ENCODE assay signal across 12 cellular contexts in the genomic region with DNA sequence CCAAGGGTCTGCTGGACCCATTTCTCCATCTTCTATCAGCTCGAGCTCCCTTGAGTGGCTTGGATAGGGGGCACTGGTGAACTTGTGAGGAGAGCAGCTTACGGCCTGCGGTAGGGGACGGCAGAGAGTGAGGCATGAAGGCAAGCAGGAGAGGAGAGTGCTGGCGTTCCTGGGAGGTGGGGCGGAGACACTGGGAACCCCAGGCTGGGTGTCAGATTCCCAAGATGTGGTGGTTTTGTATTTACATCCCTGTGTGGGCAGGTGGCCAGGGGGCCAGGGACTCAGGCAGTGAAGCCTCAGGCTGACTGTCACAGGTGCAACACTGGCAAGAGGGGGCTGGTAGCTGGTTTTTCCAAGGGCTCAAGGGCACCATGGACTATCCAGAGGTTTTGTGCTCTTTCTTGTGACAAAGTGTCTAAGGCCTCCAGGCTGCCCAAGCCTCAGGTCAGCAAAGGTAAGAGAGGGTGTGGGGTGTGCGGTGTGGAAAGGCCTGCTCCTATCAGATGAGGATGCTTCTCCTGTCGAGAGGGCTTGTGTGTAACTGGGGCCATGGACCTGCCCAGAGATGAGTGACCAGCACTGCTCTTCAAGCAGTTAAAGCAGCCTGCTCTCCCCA.
"Had no signal": no experiment of that assay in that cellular context is flagged by ENCODE, and none has a peak within 500 bp of the region (broad histone marks: within the 10 kb centered on the region; RNA-seq: fewer than 3 reads in every experiment).

No MANE protein-coding gene starts in this region.

- H3K4me1 ChIP-seq: testis had no signal

- FAIRE-seq: urothelium cell line had no signal

- H3K4me2 ChIP-seq: neural progenitor cell had no signal

- H2AFZ ChIP-seq: neural progenitor cell had no signal

- H3K36me3 ChIP-seq: brain microvascular endothelial cell, neural progenitor cell had no signal

- DNase-seq: activated CD4-positive, alpha-beta memory T cell treated with anti-CD3 and anti-CD28 coated beads for 36 hours; activated effector memory CD4-positive, alpha-beta T cell treated with anti-CD3 and anti-CD28 coated beads, Interleukin-2, amount 50 U/mL, for 16 hours; activated T-cell treated with anti-CD3 and anti-CD28 coated beads, Interleukin-2, amount 50 U/mL, for 4 hours; brain microvascular endothelial cell; dermis blood vessel endothelial cell; erythroblast; kidney glomerular epithelial cell; stimulated activated CD4-positive, alpha-beta T cell treated with anti-CD3 and anti-CD28 coated beads, Interleukin-4, amount 100 ng/mL, for 4 hours; stimulated activated naive CD8-positive, alpha-beta T cell treated with anti-CD3 and anti-CD28 coated beads, Interleukin-15, amount 100 ng/mL, for 72 hours; testis had no signal

- H3K4me3 ChIP-seq: neural progenitor cell, testis had no signal

- H3K9me3 ChIP-seq: testis had no signal

- H3K27ac ChIP-seq: brain microvascular endothelial cell, neural progenitor cell, testis had no signal

- H3K27me3 ChIP-seq: brain microvascular endothelial cell, neural progenitor cell, testis had no signal

- ATAC-seq: activated T-cell treated with anti-CD3 and anti-CD28 coated beads, Interleukin-2, amount 50 U/mL, for 4 hours; stimulated activated naive CD8-positive, alpha-beta T cell treated with anti-CD3 and anti-CD28 coated beads, Interleukin-15, amount 100 ng/mL, for 72 hours had no signal

- H3K9ac ChIP-seq: neural progenitor cell had no signal
